1 cellular context compared by ENCODE assay signal in the genomic region with DNA sequence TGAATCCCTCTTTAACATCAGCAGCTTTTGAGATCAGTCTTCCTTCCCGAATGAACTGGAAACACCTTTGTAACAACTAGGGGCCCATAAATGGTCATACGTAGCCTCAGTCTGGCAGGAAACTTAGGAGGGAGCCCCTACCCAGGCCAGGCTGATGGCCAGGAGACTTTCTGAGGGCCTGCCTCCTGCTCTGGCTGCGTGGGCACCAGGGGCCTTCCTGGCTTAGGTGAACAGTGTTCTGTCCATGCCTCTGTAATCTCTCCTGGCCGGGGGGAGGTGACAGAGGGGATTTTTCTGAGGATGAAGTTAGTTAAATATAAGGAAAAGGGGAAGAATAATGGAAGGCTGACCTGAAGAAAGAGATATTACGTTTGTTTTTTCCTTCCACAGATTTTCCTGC.
TF ChIP-seq lines count a peak whose summit lies in the region.

No MANE protein-coding gene starts in this region.

TF ChIP-seq in GM12878, 131 proteins besides CTCF, POLR2A, EP300 and RAD21 (continued from another document):
- TF ChIP-seq, protein P1, sequence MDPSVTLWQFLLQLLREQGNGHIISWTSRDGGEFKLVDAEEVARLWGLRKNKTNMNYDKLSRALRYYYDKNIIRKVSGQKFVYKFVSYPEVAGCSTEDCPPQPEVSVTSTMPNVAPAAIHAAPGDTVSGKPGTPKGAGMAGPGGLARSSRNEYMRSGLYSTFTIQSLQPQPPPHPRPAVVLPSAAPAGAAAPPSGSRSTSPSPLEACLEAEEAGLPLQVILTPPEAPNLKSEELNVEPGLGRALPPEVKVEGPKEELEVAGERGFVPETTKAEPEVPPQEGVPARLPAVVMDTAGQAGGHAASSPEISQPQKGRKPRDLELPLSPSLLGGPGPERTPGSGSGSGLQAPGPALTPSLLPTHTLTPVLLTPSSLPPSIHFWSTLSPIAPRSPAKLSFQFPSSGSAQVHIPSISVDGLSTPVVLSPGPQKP (IDR thresholded peaks at IDR 0.05; ENCODE audit: low read depth, low read length): no peak
- TF ChIP-seq SUZ12 (IDR thresholded peaks at IDR 0.05; ENCODE audit: unreplicated experiment): peak; percentile 2
